8 cellular contexts compared by ENCODE assay signal in the genomic region with DNA sequence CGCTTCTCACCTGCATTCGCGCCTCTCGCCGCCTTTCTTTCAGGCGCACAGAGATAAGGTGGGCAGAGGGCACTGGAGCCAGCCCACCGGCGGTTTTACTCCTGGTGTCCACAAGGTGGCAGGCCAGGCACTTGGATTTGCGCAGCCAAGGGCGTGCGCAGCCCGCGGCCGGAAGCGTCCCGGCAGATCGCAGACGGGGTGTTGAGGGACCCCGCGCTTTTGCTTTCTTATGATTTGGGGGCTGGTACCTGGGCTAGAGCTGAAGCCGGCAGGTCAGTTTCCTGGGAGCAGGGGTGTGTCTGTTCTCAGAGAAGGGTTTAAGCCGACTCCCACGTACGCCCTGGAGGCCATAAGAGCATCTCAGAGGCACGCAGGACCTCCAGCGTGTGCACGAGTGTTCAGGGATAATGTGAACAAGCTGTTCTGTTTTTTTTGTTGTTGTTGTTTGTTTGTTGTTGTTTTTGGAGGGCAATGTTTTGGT.
DNase-seq lines count a peak whose midpoint lies in the region; ATAC-seq and TF ChIP-seq lines count a peak whose summit lies in the region.

No MANE protein-coding gene starts in this region.

- DNase-seq in Daoy (ENCODE audit: low read depth): peak; percentile 74
- peak; percentile 56 for DNase-seq in KG1 (lab: John Stamatoyannopoulos, UW)
- peak; percentile 64 for DNase-seq in RWPE1 (ENCODE audit: low spot score)
- peak; percentile 92 for DNase-seq in activated effector memory CD4-positive, alpha-beta T cell treated with anti-CD3 and anti-CD28 coated beads, Interleukin-2, amount 50 U/mL, for 16 hours
- DNase-seq in globus pallidus (ENCODE audit: low spot score): peak; percentile 34
- peak; percentile 89 for DNase-seq in osteocyte (ENCODE audit: extremely low spot score, unreplicated experiment)
- no peak for DNase-seq in thoracic aorta (ENCODE audit: low spot score)

- CTCF ChIA-PET in RWPE1 (lab: Yijun Ruan, JAX): interaction anchor here (0.5 to 0.9 kb wide), 7 partner anchors 15 to 1779 kb away, joined by 3 to 5 read pairs (median 4); no protein-coding TSS in a partner anchor

- H3K36me3 Mint-ChIP-seq in osteocyte (ENCODE audit: unreplicated experiment): no peaks in the 10 kb centered on the region

- H3K27ac ChIP-seq in RWPE1 (no peak overlapping the region), thoracic aorta (no peak overlapping the region)

- POLR2A ChIA-PET in RWPE1 (lab: Yijun Ruan, JAX; ENCODE audit: low non-redundant PET): no interaction called here

- H3K4me3 Mint-ChIP-seq in osteocyte (ENCODE audit: unreplicated experiment): peak overlapping the region; percentile 76

- no peaks in the 10 kb centered on the region for H3K9me3 ChIP-seq in thoracic aorta

- H3K27me3 Mint-ChIP-seq in osteocyte (ENCODE audit: unreplicated experiment): peaks cover 28% of the 10 kb centered on the region

- H3K4me1 ChIP-seq in thoracic aorta (ENCODE audit: control insufficient read depth in 1 of 2, low read depth in 2 of 2): peaks cover 0 to 4% of the 10 kb centered on the region in 2 donors

- H3K27ac Mint-ChIP-seq in osteocyte (ENCODE audit: unreplicated experiment): no peak overlapping the region

- H3K4me1 Mint-ChIP-seq in osteocyte (ENCODE audit: unreplicated experiment): peaks cover 5% of the 10 kb centered on the region

- ATAC-seq in GM21825 (IDR thresholded peaks at IDR 0.05; ENCODE audit: unreplicated experiment): peak; percentile 99
- ATAC-seq in thoracic aorta (ENCODE audit: insufficient number of reproducible peaks, low FRiP score, low read depth): peak; percentile 83

- TF ChIP-seq CTCF in RWPE1 (conservative IDR thresholded peaks at IDR 0.05; ENCODE audit: low read depth): peak; percentile 84
- TF ChIP-seq CTCF in osteocyte (IDR thresholded peaks at IDR 0.05): peak; percentile 91
- peak; percentile 93 for TF ChIP-seq CTCF in thoracic aorta (IDR thresholded peaks at IDR 0.05)

- peak overlapping the region; percentile 60 for H3K4me3 ChIP-seq in thoracic aorta

- H3K9me3 Mint-ChIP-seq in osteocyte (ENCODE audit: unreplicated experiment): no peaks in the 10 kb centered on the region

- H3K36me3 ChIP-seq in thoracic aorta: no peaks in the 10 kb centered on the region

- H3K27me3 ChIP-seq in thoracic aorta (replicated peaks; ENCODE audit: insufficient read depth): no peaks in the 10 kb centered on the region
